ENCODE assay signal across 10 cellular contexts in the genomic region with DNA sequence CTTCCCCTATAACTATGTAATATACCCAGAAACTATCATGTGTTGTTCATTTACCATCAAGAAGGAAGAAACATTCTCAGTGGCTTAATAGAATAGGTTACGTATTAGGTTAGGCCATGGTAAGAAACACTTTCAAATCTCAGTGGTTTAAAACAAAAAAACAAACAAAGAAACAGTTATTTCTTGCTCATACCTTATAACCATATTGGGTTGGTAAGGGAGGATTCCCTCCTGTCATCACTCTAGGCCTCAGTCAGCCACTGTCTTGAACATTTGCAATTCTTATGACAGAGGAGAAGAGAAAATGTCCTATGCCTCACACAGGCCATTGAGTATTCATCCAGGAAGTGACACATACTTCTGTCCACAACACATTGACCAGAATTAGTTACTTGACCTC.
DNase-seq lines count a peak whose midpoint lies in the region; ATAC-seq and TF ChIP-seq lines count a peak whose summit lies in the region.
"Had no signal": no experiment of that assay in that cellular context is flagged by ENCODE, and none has a peak within 500 bp of the region (broad histone marks: within the 10 kb centered on the region; RNA-seq: fewer than 3 reads in every experiment).

No MANE protein-coding gene starts in this region.

- H3K9me3 ChIP-seq in fibroblast of lung (ENCODE audit: control insufficient read depth, insufficient read depth, low read depth, low read length) = no peaks in the 10 kb centered on the region

- H2AFZ ChIP-seq in fibroblast of lung (ENCODE audit: low read length) = peak overlapping the region; percentile 36

- H3K4me3 ChIP-seq in fibroblast of lung (replicated peaks in 1 of 4; ENCODE audit: control extremely low read depth in 1 of 4, insufficient read depth in 1 of 4, low read depth in 3 of 4, low read length in 4 of 4) = no peak overlapping the region

- H3K4me1 ChIP-seq in fibroblast of lung (ENCODE audit: control insufficient read depth, extremely low read depth, insufficient read depth, low read length) = peaks cover 4% of the 10 kb centered on the region

- no peak overlapping the region for H3K9ac ChIP-seq in fibroblast of lung (ENCODE audit: insufficient read depth, low read length)

- no peaks in the 10 kb centered on the region for H3K79me2 ChIP-seq in fibroblast of lung (ENCODE audit: control insufficient read depth, insufficient read depth, low read length)

- no peak for TF ChIP-seq CTCF in fibroblast of lung (conservative IDR thresholded peaks at IDR 0.05 in 1 of 2, IDR thresholded peaks at IDR 0.05 in 1 of 2; ENCODE audit: low read depth in 1 of 2, low read length in 2 of 2)

- H3K36me3 ChIP-seq in fibroblast of lung (ENCODE audit: control insufficient read depth, insufficient read depth, low read length) = no peaks in the 10 kb centered on the region

- DNase-seq in fibroblast of lung (ENCODE audit: low read depth in 2 of 2) (peak in 1 of 2 donors; percentile 21), DMS79 treated with DMSO at 0.1 percent for 48 hours (lab: John Stamatoyannopoulos, UW) (no peak), NCI-H524 treated with DMSO at 0.1 percent for 48 hours (lab: John Stamatoyannopoulos, UW) (no peak), NCI-H526 (lab: John Stamatoyannopoulos, UW) (no peak)
- no peak for DNase-seq in activated CD4-positive, CD25-positive, alpha-beta regulatory T cell (lab: John Stamatoyannopoulos, UW)
- DNase-seq: H7, NCI-H2081 treated with DMSO at 0.1 percent for 48 hours had no signal

- H3K27me3 ChIP-seq in fibroblast of lung (ENCODE audit: control insufficient read depth, insufficient read depth, low read length) = no peaks in the 10 kb centered on the region

- H3K4me2 ChIP-seq in fibroblast of lung (ENCODE audit: extremely low read depth, insufficient read depth, low read length) = no peak overlapping the region

- H4K20me1 ChIP-seq in fibroblast of lung (ENCODE audit: control insufficient read depth, extremely low read depth, insufficient read depth, low read length) = no peaks in the 10 kb centered on the region

- peak; percentile 90 for ATAC-seq in GM18498 (IDR thresholded peaks at IDR 0.05; ENCODE audit: unreplicated experiment)
- peak; percentile 83 for ATAC-seq in GM21576 (IDR thresholded peaks at IDR 0.05; ENCODE audit: unreplicated experiment)
- ATAC-seq in HG03280 (IDR thresholded peaks at IDR 0.05; ENCODE audit: unreplicated experiment) = peak; percentile 82

- no peak overlapping the region for H3K27ac ChIP-seq in fibroblast of lung (ENCODE audit: insufficient read depth, low read length)
